ENCODE assay signal across 1 cellular context in the genomic region with DNA sequence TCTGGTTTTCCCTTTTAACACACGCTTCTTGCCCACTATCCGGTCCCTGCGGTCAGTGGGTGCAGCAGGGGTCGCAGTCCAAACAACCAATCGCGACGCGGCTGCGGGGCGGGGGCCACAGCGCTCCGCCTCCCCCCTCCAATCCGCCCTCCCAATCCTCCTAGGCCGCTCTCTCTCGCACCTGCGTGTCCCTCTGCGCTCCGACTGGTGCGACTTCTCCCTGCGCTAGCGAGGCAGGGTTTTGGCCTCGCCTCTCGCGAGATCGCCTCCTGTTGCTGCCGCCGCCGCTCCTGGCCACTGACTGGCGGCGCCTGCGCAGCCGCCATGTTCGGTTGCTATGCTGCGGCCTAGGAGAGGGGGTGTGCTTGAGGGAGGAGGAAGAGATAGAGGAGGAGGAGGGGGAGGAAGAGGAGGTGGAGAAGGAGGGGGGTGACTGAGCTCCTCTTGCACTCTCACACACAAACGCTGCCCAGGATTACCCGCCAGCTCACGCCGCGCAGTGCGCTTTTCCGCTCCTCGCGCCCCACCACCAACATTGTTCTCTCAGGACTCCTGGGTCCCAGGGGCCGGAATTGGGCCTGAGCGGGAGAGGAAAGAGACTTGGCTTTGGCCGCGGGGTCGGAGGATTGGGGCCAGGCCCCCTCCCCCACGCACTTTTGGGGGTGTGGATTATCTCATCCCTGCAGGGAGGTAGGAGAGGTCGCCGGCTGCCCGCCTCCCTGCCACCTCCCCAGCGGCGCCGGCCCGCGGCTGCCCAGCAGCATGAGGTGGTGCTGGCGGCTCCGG.
TF ChIP-seq lines count a peak whose summit lies in the region.

Gene PTPN4, plus strand, starts transcription at position 472 of the 786 bp plus-strand sequence. CDS start 49,932 bp downstream, outside the sequence.

TF ChIP-seq in H1, 55 proteins besides CTCF, POLR2A, EP300 and RAD21 (continued from another document):
- TF ChIP-seq GTF2F1 (IDR thresholded peaks at IDR 0.05; ENCODE audit: borderline replicate concordance, low read depth, low read length) = peak; percentile 81
